Comparison of ENCODE assay signal across 20 cellular contexts in genomic region chr3:73144276-73144675, GRCh38.
DNase-seq lines count a peak whose midpoint lies in the region; ATAC-seq and TF ChIP-seq lines count a peak whose summit lies in the region.
"Had no signal": no experiment of that assay in that cellular context is flagged by ENCODE, and none has a peak within 500 bp of the region (broad histone marks: within the 10 kb centered on the region; RNA-seq: fewer than 3 reads in every experiment).

No MANE protein-coding gene starts in this region.

- no peaks in the 10 kb centered on the region for H3K36me3 ChIP-seq in testis (ENCODE audit: low read depth, missing control alignments)
- H3K36me3 ChIP-seq: esophagus squamous epithelium had no signal

- TF ChIP-seq POLR2A in erythroblast (IDR thresholded peaks at IDR 0.05; ENCODE audit: low read length) = no peak
- TF ChIP-seq POLR2A in testis (IDR thresholded peaks at IDR 0.05) = no peak

- H3K27me3 Mint-ChIP-seq in stimulated activated memory B cell treated with anti-CD40 and anti-IgM and Interleukin-4, amounts not matched to agents 10 μg/mL and 1 μg/mL and 100 μg/mL, for 72 hours = peaks cover 8% of the 10 kb centered on the region
- H3K27me3 Mint-ChIP-seq: central memory CD8-positive, alpha-beta T cell had no signal

- H3K9me3 ChIP-seq in right cardiac atrium (ENCODE audit: control insufficient read depth, low read length) = no peaks in the 10 kb centered on the region
- H3K9me3 ChIP-seq in testis = no peaks in the 10 kb centered on the region
- H3K9me3 ChIP-seq: esophagus squamous epithelium had no signal

- no peak overlapping the region for H3K4me3 Mint-ChIP-seq in stimulated activated memory B cell treated with anti-CD40 and anti-IgM and Interleukin-4, amounts not matched to agents 10 μg/mL and 1 μg/mL and 100 μg/mL, for 72 hours
- H3K4me3 Mint-ChIP-seq: activated CD4-positive, alpha-beta T cell treated with anti-CD3 and anti-CD28 coated beads, Interleukin-2, amount 10 ng/mL, durations not matched to agents 24 days and 14 days; CD4-positive, alpha-beta memory T cell; central memory CD8-positive, alpha-beta T cell; naive thymus-derived CD8-positive, alpha-beta T cell had no signal

- peaks cover 2% of the 10 kb centered on the region for H3K9me3 Mint-ChIP-seq in stimulated activated memory B cell treated with anti-CD40 and anti-IgM and Interleukin-4, amounts not matched to agents 10 μg/mL and 1 μg/mL and 100 μg/mL, for 72 hours
- H3K9me3 Mint-ChIP-seq: activated CD4-positive, alpha-beta T cell treated with anti-CD3 and anti-CD28 coated beads, Interleukin-2, amount 10 ng/mL, durations not matched to agents 24 days and 14 days; activated T-helper 2 cell treated with anti-CD3 and anti-CD28 coated beads, Interferon-gamma antibody, Interleukin-2, Interleukin-4, amounts not matched to agents 10 μg/mL and 5 μg/mL and 100 μg/mL, durations not matched to agents 14 hours and 24 hours and 36 hours; central memory CD8-positive, alpha-beta T cell; naive thymus-derived CD8-positive, alpha-beta T cell had no signal

- H3K27me3 ChIP-seq in right cardiac atrium (ENCODE audit: control insufficient read depth, insufficient read depth) = no peaks in the 10 kb centered on the region
- H3K27me3 ChIP-seq in testis = no peaks in the 10 kb centered on the region
- H3K27me3 ChIP-seq: esophagus squamous epithelium had no signal

- H3K4me1 ChIP-seq in right cardiac atrium (ENCODE audit: control insufficient read depth, insufficient read depth, low read length) (peaks cover 6% of the 10 kb centered on the region), testis (no peaks in the 10 kb centered on the region)

- DNase-seq in OCI-M1 (lab: John Stamatoyannopoulos, UW) (peak; percentile 53), erythroblast (lab: John Stamatoyannopoulos, UW) (peak; percentile 52 to 68), right cardiac atrium (peak; percentile 44 to 89 (median 82)), testis (no peak)
- DNase-seq in stimulated activated CD4-positive, alpha-beta T cell treated with anti-CD3 and anti-CD28 coated beads, Interleukin-12 subunit alpha, Interleukin-12 subunit beta, amount 100 ng/mL, for 4 hours = no peak
- no peak for DNase-seq in activated effector memory CD4-positive, alpha-beta T cell treated with anti-CD3 and anti-CD28 coated beads, Interleukin-2, amount 50 U/mL, for 16 hours
- DNase-seq: activated CD4-positive, alpha-beta T cell treated with anti-CD3 and anti-CD28 coated beads, Interleukin-2, amount 10 ng/mL, durations not matched to agents 24 days and 14 days; CD4-positive, alpha-beta memory T cell; DMS53; effector CD4-positive, alpha-beta T cell; esophagus squamous epithelium; hypothalamus; KG1; naive thymus-derived CD8-positive, alpha-beta T cell; NCI-H2029; stimulated activated CD4-positive, alpha-beta T cell treated with anti-CD3 and anti-CD28 coated beads, Interleukin-4, amount 100 ng/mL, for 4 hours had no signal

- no peak for TF ChIP-seq CTCF in testis (IDR thresholded peaks at IDR 0.05)

- H3K27ac ChIP-seq in right cardiac atrium (ENCODE audit: low read length) (peak overlapping the region; percentile 60), testis (no peak overlapping the region)

- no peak overlapping the region for H3K27ac Mint-ChIP-seq in stimulated activated memory B cell treated with anti-CD40 and anti-IgM and Interleukin-4, amounts not matched to agents 10 μg/mL and 1 μg/mL and 100 μg/mL, for 72 hours
- H3K27ac Mint-ChIP-seq: activated CD4-positive, alpha-beta T cell treated with anti-CD3 and anti-CD28 coated beads, Interleukin-2, amount 10 ng/mL, durations not matched to agents 24 days and 14 days; activated T-helper 2 cell treated with anti-CD3 and anti-CD28 coated beads, Interferon-gamma antibody, Interleukin-2, Interleukin-4, amounts not matched to agents 10 μg/mL and 5 μg/mL and 100 μg/mL, durations not matched to agents 14 hours and 24 hours and 36 hours; CD4-positive, alpha-beta memory T cell; naive thymus-derived CD8-positive, alpha-beta T cell had no signal

- no peak overlapping the region for H3K4me3 ChIP-seq in right cardiac atrium (ENCODE audit: low read length)
- no peak overlapping the region for H3K4me3 ChIP-seq in testis
- H3K4me3 ChIP-seq: esophagus squamous epithelium had no signal

- H3K4me1 Mint-ChIP-seq in stimulated activated memory B cell treated with anti-CD40 and anti-IgM and Interleukin-4, amounts not matched to agents 10 μg/mL and 1 μg/mL and 100 μg/mL, for 72 hours = no peaks in the 10 kb centered on the region
- H3K4me1 Mint-ChIP-seq: activated CD4-positive, alpha-beta T cell treated with anti-CD3 and anti-CD28 coated beads, Interleukin-2, amount 10 ng/mL, durations not matched to agents 24 days and 14 days; CD4-positive, alpha-beta memory T cell; central memory CD8-positive, alpha-beta T cell; naive thymus-derived CD8-positive, alpha-beta T cell had no signal

- ATAC-seq in right cardiac atrium (peak; percentile 67 to 82), GM18517 (IDR thresholded peaks at IDR 0.05; ENCODE audit: unreplicated experiment) (no peak)
- peak; percentile 40 for ATAC-seq in stimulated activated memory B cell treated with anti-CD40 and anti-IgM and Interleukin-4, amounts not matched to agents 10 μg/mL and 1 μg/mL and 100 μg/mL, for 72 hours
- ATAC-seq: naive thymus-derived CD8-positive, alpha-beta T cell had no signal

- H3K36me3 Mint-ChIP-seq in stimulated activated memory B cell treated with anti-CD40 and anti-IgM and Interleukin-4, amounts not matched to agents 10 μg/mL and 1 μg/mL and 100 μg/mL, for 72 hours = no peaks in the 10 kb centered on the region
- H3K36me3 Mint-ChIP-seq: CD4-positive, alpha-beta memory T cell; naive thymus-derived CD8-positive, alpha-beta T cell had no signal

- intact Hi-C loops in right cardiac atrium (cut with DNase I) (no loop called here), testis (cut with DNase I; ENCODE audit: low total_unique reads) (no loop called here)

- WGBS in right cardiac atrium = 59% methylated on average over 5 of the region's 5 CpGs
- WGBS in testis, 2 donors = 73 to 76% methylated on average over 5 of the region's 5 CpGs

Comparison
In these comparisons a context has a peak if more than half of its experiments do, and no peak if none do; other contexts are left out.
1. DNase-seq: peak in OCI-M1 (single experiment), erythroblast (2 of 2) and right cardiac atrium (3 of 3); none in stimulated activated CD4-positive, alpha-beta T cell treated with anti-CD3 and anti-CD28 coated beads, Interleukin-12 subunit alpha, Interleukin-12 subunit beta, amount 100 ng/mL, for 4 hours (single experiment), activated effector memory CD4-positive, alpha-beta T cell treated with anti-CD3 and anti-CD28 coated beads, Interleukin-2, amount 50 U/mL, for 16 hours (single experiment) and testis (single experiment).